ENCODE assay signal across 1 cellular context in genomic region chr3:48088056-48088748, GRCh38.
A peak's percentile ranks its signal among the peaks of the same experiment; 100 is the strongest.
TF ChIP-seq lines count a peak whose summit lies in the region.

No MANE protein-coding gene starts in this region.

TF ChIP-seq in HepG2, 621 proteins besides CTCF, POLR2A, EP300 and RAD21 (continued from another document):
- TF ChIP-seq TRAFD1 (CRISPR knock-in tag; IDR thresholded peaks at IDR 0.05; ENCODE audit: borderline replicate concordance), result no peak
- no peak; the same call in 1 of the 2 replicates for TF ChIP-seq ZNF101 (CRISPR knock-in tag; IDR thresholded peaks at IDR 0.05; ENCODE audit: borderline replicate concordance, low read depth)
- TF ChIP-seq THAP11 (CRISPR knock-in tag; IDR thresholded peaks at IDR 0.05), result no peak
- TF ChIP-seq PRDM4 (CRISPR knock-in tag; IDR thresholded peaks at IDR 0.05; ENCODE audit: borderline replicate concordance), result no peak
- no peak for TF ChIP-seq ZEB1 (IDR thresholded peaks at IDR 0.05; ENCODE audit: insufficient replicate concordance, low read depth)
- no peak for TF ChIP-seq SP1 (IDR thresholded peaks at IDR 0.05)
- no peak for TF ChIP-seq SP1 (CRISPR knock-in tag; IDR thresholded peaks at IDR 0.05)
- TF ChIP-seq MATR3 (CRISPR knock-in tag; IDR thresholded peaks at IDR 0.05), result no peak
- no peak for TF ChIP-seq RFX5 (IDR thresholded peaks at IDR 0.05; ENCODE audit: low read depth, low read length)
- peak; percentile 50; the same call in 1 of the 2 replicates for TF ChIP-seq ZBTB42 (CRISPR knock-in tag; IDR thresholded peaks at IDR 0.05)
- 0 out of 2 replicates have a peak, but pooled peaks have one; percentile 1 for TF ChIP-seq POGK (CRISPR knock-in tag; conservative IDR thresholded peaks at IDR 0.05)
- no peak for TF ChIP-seq HNF1B (CRISPR knock-in tag; IDR thresholded peaks at IDR 0.05)
- 0 out of 2 replicates have a peak, but pooled peaks have one; percentile 46 for TF ChIP-seq ZNF749 (CRISPR knock-in tag; IDR thresholded peaks at IDR 0.05; ENCODE audit: borderline replicate concordance)
- TF ChIP-seq MED8 (CRISPR knock-in tag; IDR thresholded peaks at IDR 0.05; ENCODE audit: insufficient replicate concordance), result peak; percentile 7
- no peak for TF ChIP-seq SKIL (CRISPR knock-in tag; IDR thresholded peaks at IDR 0.05; ENCODE audit: borderline replicate concordance)
- no peak for TF ChIP-seq BCL3 (CRISPR knock-in tag; IDR thresholded peaks at IDR 0.05)
- TF ChIP-seq ZNF18 (CRISPR knock-in tag; IDR thresholded peaks at IDR 0.05; ENCODE audit: insufficient replicate concordance), result no peak
- TF ChIP-seq JUND (CRISPR knock-in tag; IDR thresholded peaks at IDR 0.05), result no peak
- 0 out of 2 replicates have a peak, but pooled peaks have one; percentile 21 for TF ChIP-seq THYN1 (CRISPR knock-in tag; IDR thresholded peaks at IDR 0.05; ENCODE audit: borderline replicate concordance, low read depth)
- 0 out of 2 replicates have a peak, but pooled peaks have one; percentile 51 for TF ChIP-seq ZNF446 (CRISPR knock-in tag; IDR thresholded peaks at IDR 0.05)
- no peak for TF ChIP-seq MLLT10 (CRISPR knock-in tag; IDR thresholded peaks at IDR 0.05)
- no peak for TF ChIP-seq SAFB2 (CRISPR knock-in tag; IDR thresholded peaks at IDR 0.05; ENCODE audit: borderline replicate concordance, low read depth)
- no peak for TF ChIP-seq ADNP (CRISPR knock-in tag; IDR thresholded peaks at IDR 0.05)
- TF ChIP-seq HNF4A (CRISPR knock-in tag; IDR thresholded peaks at IDR 0.05), result no peak
- TF ChIP-seq ZFP62 (CRISPR knock-in tag; IDR thresholded peaks at IDR 0.05), result no peak
- no peak for TF ChIP-seq ZNF737 (CRISPR knock-in tag; IDR thresholded peaks at IDR 0.05; ENCODE audit: borderline replicate concordance)
- TF ChIP-seq ZNF335 (CRISPR knock-in tag; IDR thresholded peaks at IDR 0.05), result no peak
